In genomic region chr10:111075577-111076185, GRCh38 we compare ENCODE assay signal across 8 cellular contexts. TPM values are rescaled to one million over a fixed set of nuclear protein-coding genes. Genes with fewer than 3 reads are reported as not detected.
DNase-seq lines count a peak whose midpoint lies in the region; ATAC-seq and TF ChIP-seq lines count a peak whose summit lies in the region.

No MANE protein-coding gene starts in this region.

- intact Hi-C loops in Caco-2 (cut with micrococcal nuclease; ENCODE audit: unreplicated experiment): loop anchor here (1.0 to 10.0 kb wide), 6 partner anchors 129 to 1239 kb away; no protein-coding TSS in a partner anchor

- H3K4me3 ChIP-seq in Caco-2 (ENCODE audit: low read depth, low read length) (no peak overlapping the region), cardiac fibroblast (replicated peaks in 1 of 2; ENCODE audit: low read depth in 2 of 2, low read length in 2 of 2) (peak overlapping the region; percentile 45 to 51), neuron (ENCODE audit: low read length) (peak overlapping the region; percentile 21)

- H3K4me3 Mint-ChIP-seq in Caco-2 (ENCODE audit: unreplicated experiment): peak overlapping the region; percentile 75
- no peak overlapping the region for H3K4me3 Mint-ChIP-seq in natural killer cell treated with Interleukin-12 subunit alpha and Interleukin-12 subunit beta and Interleukin-15 and Interleukin-18, amount 100 ng/mL, for 72 hours

- POLR2A ChIA-PET in Caco-2 (lab: Charles Lee): no interaction called here

- DNase-seq in Caco-2: no peak
- DNase-seq in cardiac fibroblast (ENCODE audit: low read depth in 2 of 2): no peak
- DNase-seq in natural killer cell treated with Interleukin-12 subunit alpha and Interleukin-12 subunit beta and Interleukin-15 and Interleukin-18, amount 100 ng/mL, for 72 hours (ENCODE audit: low spot score): no peak
- no peak for DNase-seq in NCI-H146 (lab: John Stamatoyannopoulos, UW)
- DNase-seq in DMS53 treated with DMSO at 0.1 percent for 48 hours (lab: John Stamatoyannopoulos, UW; ENCODE audit: unreplicated experiment): no peak
- no peak for DNase-seq in NK-92 treated with Interleukin-12 subunit alpha and Interleukin-12 subunit beta, amount 100 ng/mL, for 24 hours (lab: John Stamatoyannopoulos, UW)

- H3K9me3 ChIP-seq in Caco-2 (no peaks in the 10 kb centered on the region), neuron (ENCODE audit: low read length) (peaks cover 6% of the 10 kb centered on the region)

- H3K36me3 Mint-ChIP-seq in Caco-2 (ENCODE audit: insufficient read depth, unreplicated experiment): no peaks in the 10 kb centered on the region
- H3K36me3 Mint-ChIP-seq in natural killer cell treated with Interleukin-12 subunit alpha and Interleukin-12 subunit beta and Interleukin-15 and Interleukin-18, amount 100 ng/mL, for 72 hours: no peaks in the 10 kb centered on the region

- H3K27me3 ChIP-seq in Caco-2 (replicated peaks; ENCODE audit: control insufficient read depth, insufficient read depth, low read length): no peaks in the 10 kb centered on the region; the same call in 1 of the 2 replicates
- H3K27me3 ChIP-seq in neuron (ENCODE audit: insufficient read depth, low read length): peaks cover 57% of the 10 kb centered on the region

- H3K36me3 ChIP-seq in Caco-2 (ENCODE audit: control insufficient read depth, insufficient read depth, low read length) (no peaks in the 10 kb centered on the region), neuron (ENCODE audit: insufficient read depth, low read length) (no peaks in the 10 kb centered on the region)

- CTCF ChIA-PET in Caco-2 (lab: Charles Lee): interaction anchor here (0.6 kb wide), 1 partner anchor 300 kb away, joined by 3 read pairs; no protein-coding TSS in a partner anchor

- TF ChIP-seq CTCF in Caco-2 (IDR thresholded peaks at IDR 0.05; ENCODE audit: insufficient read depth in 1 of 2, low read depth in 1 of 2, low read length in 1 of 2, severe bottlenecking in 1 of 2, unreplicated experiment in 1 of 2) (no peak), cardiac fibroblast (IDR thresholded peaks at IDR 0.05; ENCODE audit: low read depth, low read length) (no peak)

- peaks cover 3% of the 10 kb centered on the region; the same call in 1 of the 2 replicates for H3K4me1 ChIP-seq in Caco-2
- H3K4me1 ChIP-seq in neuron (ENCODE audit: insufficient read depth, low read length): peaks cover 9% of the 10 kb centered on the region

- no TSS peak for BruUV-seq in Caco-2 (replicated peaks; lab: Mats Ljungman, UMichigan)

- ATAC-seq in HG02840 (IDR thresholded peaks at IDR 0.05; ENCODE audit: low FRiP score, unreplicated experiment): peak; percentile 15
- no peak for ATAC-seq in natural killer cell treated with Interleukin-12 subunit alpha and Interleukin-12 subunit beta and Interleukin-15 and Interleukin-18, amount 100 ng/mL, for 72 hours

- no peaks in the 10 kb centered on the region for H3K9me3 Mint-ChIP-seq in Caco-2 (ENCODE audit: unreplicated experiment)
- H3K9me3 Mint-ChIP-seq in natural killer cell treated with Interleukin-12 subunit alpha and Interleukin-12 subunit beta and Interleukin-15 and Interleukin-18, amount 100 ng/mL, for 72 hours: no peaks in the 10 kb centered on the region

- H2AFZ ChIP-seq in neuron (ENCODE audit: low read depth, low read length): peak overlapping the region; percentile 97

- H3K27me3 Mint-ChIP-seq in Caco-2 (ENCODE audit: insufficient read depth, unreplicated experiment): peaks cover 30% of the 10 kb centered on the region
- H3K27me3 Mint-ChIP-seq in natural killer cell treated with Interleukin-12 subunit alpha and Interleukin-12 subunit beta and Interleukin-15 and Interleukin-18, amount 100 ng/mL, for 72 hours: peaks cover 47 to 59% of the 10 kb centered on the region in 2 donors

- H3K4me1 Mint-ChIP-seq in Caco-2 (ENCODE audit: low read depth, unreplicated experiment): peaks cover 8% of the 10 kb centered on the region
- H3K4me1 Mint-ChIP-seq in natural killer cell treated with Interleukin-12 subunit alpha and Interleukin-12 subunit beta and Interleukin-15 and Interleukin-18, amount 100 ng/mL, for 72 hours (ENCODE audit: low read depth in 2 of 2): peaks cover 2 to 3% of the 10 kb centered on the region in 2 donors

- no peak overlapping the region for H3K27ac Mint-ChIP-seq in Caco-2 (ENCODE audit: unreplicated experiment)
- no peak overlapping the region for H3K27ac Mint-ChIP-seq in natural killer cell treated with Interleukin-12 subunit alpha and Interleukin-12 subunit beta and Interleukin-15 and Interleukin-18, amount 100 ng/mL, for 72 hours

RNA-seq across cellular contexts. Expression of gene ADRA2A, which starts 1.1 kb away (rescaled TPM):
- total RNA-seq in Caco-2 (2022): 0.67 and 0.70 TPM in 2 replicates
- total RNA-seq in natural killer cell treated with Interleukin-12 subunit alpha and Interleukin-12 subunit beta and Interleukin-15 and Interleukin-18, amount 100 ng/mL, for 72 hours: not detected
